9 cellular contexts compared by ENCODE assay signal in the genomic region with DNA sequence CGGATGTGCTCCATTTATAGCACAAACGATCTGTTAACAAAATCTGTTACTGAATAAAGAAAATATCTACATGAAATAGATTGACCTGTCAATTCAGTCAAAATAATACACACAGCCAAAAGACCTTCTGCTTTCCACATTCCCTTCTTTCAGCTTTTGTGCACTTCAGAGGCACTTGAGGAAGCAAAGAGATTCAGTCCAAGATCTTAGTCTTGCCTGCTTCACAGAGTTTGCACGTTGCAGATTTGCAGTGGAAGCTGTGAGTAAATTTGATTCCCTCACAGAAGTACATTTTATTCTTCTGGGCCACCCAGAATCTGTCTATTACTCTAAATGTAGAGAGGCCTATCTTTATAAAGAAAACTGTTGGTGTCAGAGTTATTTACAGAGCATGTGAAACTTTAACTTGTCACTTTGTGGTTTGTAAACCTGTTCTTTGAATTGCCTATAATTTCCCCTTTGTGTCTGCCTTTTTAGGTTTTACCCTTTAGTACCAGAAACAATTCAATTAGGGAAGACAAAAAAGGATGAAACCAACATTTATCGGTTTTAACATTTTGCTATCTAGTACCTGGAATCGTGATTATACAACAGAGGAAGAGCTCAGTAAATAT. TPM values are rescaled to one million over a fixed set of nuclear protein-coding genes. Genes with fewer than 3 reads are reported as not detected.
DNase-seq lines count a peak whose midpoint lies in the region; ATAC-seq lines count a peak whose summit lies in the region.
"Had no signal": no experiment of that assay in that cellular context is flagged by ENCODE, and none has a peak within 500 bp of the region (broad histone marks: within the 10 kb centered on the region; RNA-seq: fewer than 3 reads in every experiment).

No MANE protein-coding gene starts in this region.

- H3K27ac ChIP-seq in urinary bladder (ENCODE audit: low read depth), result peak overlapping the region; percentile 38

- no peaks in the 10 kb centered on the region for H3K27me3 Mint-ChIP-seq in activated CD4-positive, alpha-beta memory T cell treated with anti-CD3 and anti-CD28 coated beads, Interleukin-2, amount 10 ng/mL, durations not matched to agents 7 days and 5 days
- H3K27me3 Mint-ChIP-seq: CD4-positive, alpha-beta T cell had no signal

- H3K27ac Mint-ChIP-seq in activated naive CD4-positive, alpha-beta T cell treated with anti-CD3 and anti-CD28 coated beads, Interleukin-2, amount 50 U/mL, for 72 hours, result peak overlapping the region; percentile 40 to 57
- H3K27ac Mint-ChIP-seq in activated CD4-positive, alpha-beta memory T cell treated with anti-CD3 and anti-CD28 coated beads, Interleukin-2, amount 10 ng/mL, durations not matched to agents 7 days and 5 days, result peak overlapping the region; percentile 85
- H3K27ac Mint-ChIP-seq: CD4-positive, alpha-beta T cell had no signal

- H3K4me1 ChIP-seq in urinary bladder (ENCODE audit: insufficient read depth), result peaks cover 2% of the 10 kb centered on the region

- POLR2A ChIA-PET in activated CD4-positive, alpha-beta memory T cell treated with anti-CD3 and anti-CD28 coated beads, Interleukin-2, amount 10 ng/mL, durations not matched to agents 7 days and 5 days (lab: Charles Lee), result interaction anchor here (0.6 to 1.6 kb wide), 3 partner anchors 9 to 14 kb away, joined by 3 to 10 read pairs (median 4); no protein-coding TSS in a partner anchor

- no peak for DNase-seq in activated naive CD4-positive, alpha-beta T cell treated with anti-CD3 and anti-CD28 coated beads, Interleukin-2, amount 50 U/mL, for 72 hours (ENCODE audit: low spot score in 2 of 2)
- no peak for DNase-seq in activated naive CD4-positive, alpha-beta T cell (lab: John Stamatoyannopoulos, UW)
- no peak for DNase-seq in activated CD4-positive, alpha-beta memory T cell treated with anti-CD3 and anti-CD28 coated beads, Interleukin-2, amount 10 ng/mL, durations not matched to agents 7 days and 5 days
- DNase-seq in NCI-H510A treated with DMSO at 0.1 percent for 48 hours (lab: John Stamatoyannopoulos, UW) (no peak), DMS153 treated with DMSO at 0.1 percent for 48 hours (lab: John Stamatoyannopoulos, UW; ENCODE audit: unreplicated experiment) (no peak)
- no peak for DNase-seq in activated CD8-positive, alpha-beta memory T cell treated with anti-CD3 and anti-CD28 coated beads for 24 hours
- DNase-seq: CD4-positive, alpha-beta T cell had no signal

- H3K9me3 Mint-ChIP-seq in activated naive CD4-positive, alpha-beta T cell treated with anti-CD3 and anti-CD28 coated beads, Interleukin-2, amount 50 U/mL, for 72 hours, result peaks cover 0 to 5% of the 10 kb centered on the region in 2 donors
- no peaks in the 10 kb centered on the region for H3K9me3 Mint-ChIP-seq in activated CD4-positive, alpha-beta memory T cell treated with anti-CD3 and anti-CD28 coated beads, Interleukin-2, amount 10 ng/mL, durations not matched to agents 7 days and 5 days
- H3K9me3 Mint-ChIP-seq: CD4-positive, alpha-beta T cell had no signal

- 32% methylated on average over 5 of the region's 5 CpGs for WGBS in urinary bladder

- no peak overlapping the region for H3K4me3 ChIP-seq in urinary bladder (ENCODE audit: low read depth, low read length)

- ATAC-seq in activated naive CD4-positive, alpha-beta T cell treated with anti-CD3 and anti-CD28 coated beads, Interleukin-2, amount 50 U/mL, for 72 hours, result peak in 1 of 2 donors; percentile 55
- ATAC-seq in HG03039 (IDR thresholded peaks at IDR 0.05; ENCODE audit: unreplicated experiment), result peak; percentile 89

- CTCF ChIA-PET in activated CD4-positive, alpha-beta memory T cell treated with anti-CD3 and anti-CD28 coated beads, Interleukin-2, amount 10 ng/mL, durations not matched to agents 7 days and 5 days (lab: Charles Lee), result interaction anchor here (1.2 to 1.5 kb wide), 2 partner anchors 12 to 13 kb away, joined by 3 read pairs; no protein-coding TSS in a partner anchor

- peaks cover 45% of the 10 kb centered on the region for H3K4me1 Mint-ChIP-seq in activated CD4-positive, alpha-beta memory T cell treated with anti-CD3 and anti-CD28 coated beads, Interleukin-2, amount 10 ng/mL, durations not matched to agents 7 days and 5 days

- no peaks in the 10 kb centered on the region for H3K36me3 Mint-ChIP-seq in activated naive CD4-positive, alpha-beta T cell treated with anti-CD3 and anti-CD28 coated beads, Interleukin-2, amount 50 U/mL, for 72 hours
- no peaks in the 10 kb centered on the region for H3K36me3 Mint-ChIP-seq in activated CD4-positive, alpha-beta memory T cell treated with anti-CD3 and anti-CD28 coated beads, Interleukin-2, amount 10 ng/mL, durations not matched to agents 7 days and 5 days (ENCODE audit: low read depth)

- H3K4me3 Mint-ChIP-seq in activated CD4-positive, alpha-beta memory T cell treated with anti-CD3 and anti-CD28 coated beads, Interleukin-2, amount 10 ng/mL, durations not matched to agents 7 days and 5 days, result no peak overlapping the region
- H3K4me3 Mint-ChIP-seq: CD4-positive, alpha-beta T cell had no signal

- H3K36me3 ChIP-seq in urinary bladder (ENCODE audit: insufficient read depth), result no peaks in the 10 kb centered on the region

RNA-seq across cellular contexts. Expression of gene SPRY1, which starts 15.5 kb away (rescaled TPM):
- total RNA-seq in activated naive CD4-positive, alpha-beta T cell treated with anti-CD3 and anti-CD28 coated beads, Interleukin-2, amount 50 U/mL, for 72 hours, result 10 to 100 TPM; 22.8 to 34.3 TPM
- total RNA-seq in activated CD4-positive, alpha-beta memory T cell treated with anti-CD3 and anti-CD28 coated beads, Interleukin-2, amount 10 ng/mL, durations not matched to agents 7 days and 5 days, result 10 to 100 TPM; 16.5 to 18.5 TPM
- total RNA-seq in urinary bladder, result 72.0 TPM
- polyA plus RNA-seq in urinary bladder, result 112 TPM
